In genomic region chr2:199147216-199147615, GRCh38 we compare ENCODE assay signal across 12 cellular contexts.
"Had no signal": no experiment of that assay in that cellular context is flagged by ENCODE, and none has a peak within 500 bp of the region (broad histone marks: within the 10 kb centered on the region; RNA-seq: fewer than 3 reads in every experiment).

No MANE protein-coding gene starts in this region.

- H3K9me3 ChIP-seq: neutrophil, thoracic aorta, upper lobe of right lung had no signal

- H3K27ac ChIP-seq: left lung, neutrophil, parathyroid adenoma, thoracic aorta, upper lobe of right lung had no signal

- H3K36me3 ChIP-seq: left lung, neutrophil, thoracic aorta, upper lobe of right lung had no signal

- DNase-seq: activated CD4-positive, alpha-beta T cell treated with anti-CD3 and anti-CD28 coated beads, Interleukin-2, amount 50 U/mL, for 1 hour; activated naive CD4-positive, alpha-beta T cell treated with Interleukin-2 at 50 U/mL for 16 hours; activated naive CD8-positive, alpha-beta T cell treated with anti-CD3 and anti-CD28 coated beads, Interleukin-2, amount 50 U/mL, for 24 hours; hippocampal formation; kidney; left lung; mammary epithelial cell; naive thymus-derived CD4-positive, alpha-beta T cell; upper lobe of right lung had no signal

- H3K79me2 ChIP-seq: parathyroid adenoma had no signal

- H3K27me3 ChIP-seq: left lung, neutrophil, upper lobe of right lung had no signal

- H3K9ac ChIP-seq: parathyroid adenoma had no signal

- H2AFZ ChIP-seq: parathyroid adenoma had no signal

- H3K4me1 ChIP-seq: left lung, parathyroid adenoma, upper lobe of right lung had no signal

- H3K4me3 ChIP-seq: left lung, thoracic aorta, upper lobe of right lung had no signal
